ENCODE assay signal across 20 cellular contexts in genomic region chr3:17836919-17837318, GRCh38.
"Had no signal": no experiment of that assay in that cellular context is flagged by ENCODE, and none has a peak within 500 bp of the region (broad histone marks: within the 10 kb centered on the region; RNA-seq: fewer than 3 reads in every experiment).

No MANE protein-coding gene starts in this region.

- H3K27ac ChIP-seq: HL-60, RWPE1 had no signal

- DNase-seq: Karpas-422, KG1, MM.1S, NCI-H1092 treated with DMSO at 0.1 percent for 48 hours, NCI-H1436, NCI-H187, NCI-H2029, NCI-H2081 treated with DMSO at 0.1 percent for 48 hours, NCI-H2171, NCI-H226, NCI-H446, NCI-H510A, NCI-H524 treated with DMSO at 0.1 percent for 48 hours, NCI-H69, NCI-H774, SHP77 had no signal

- ATAC-seq: Panc1, SK-N-SH treated with all-trans-retinoic acid at 6 μM for 48 hours had no signal
